ENCODE assay signal across 17 cellular contexts in genomic region chr4:173281420-173282333, GRCh38. TPM values are rescaled to one million over a fixed set of nuclear protein-coding genes. Genes with fewer than 3 reads are reported as not detected.
DNase-seq lines count a peak whose midpoint lies in the region; ATAC-seq, FAIRE-seq and TF ChIP-seq lines count a peak whose summit lies in the region.
"Had no signal": no experiment of that assay in that cellular context is flagged by ENCODE, and none has a peak within 500 bp of the region (broad histone marks: within the 10 kb centered on the region; RNA-seq: fewer than 3 reads in every experiment).

No MANE protein-coding gene starts in this region.

- H3K9me3 ChIP-seq in HepG2 (ENCODE audit: low read length) (no peaks in the 10 kb centered on the region), right lobe of liver (peaks cover 0 to 6% (median 0%) of the 10 kb centered on the region in 4 donors), psoas muscle (peaks cover 28% of the 10 kb centered on the region)

- no peaks in the 10 kb centered on the region for H3K79me2 ChIP-seq in HepG2 (ENCODE audit: insufficient read depth, low read length)

- ATAC-seq in HepG2: peak; percentile 23; the same call in 1 of the 3 replicates
- no peak for ATAC-seq in right lobe of liver
- no peak for ATAC-seq in psoas muscle
- no peak for ATAC-seq in activated CD8-positive, alpha-beta T cell treated with anti-CD3 and anti-CD28 coated beads for 36 hours
- ATAC-seq: stimulated activated naive CD8-positive, alpha-beta T cell treated with anti-CD3 and anti-CD28 coated beads, Interleukin-15, amount 100 ng/mL, for 72 hours had no signal

- TF ChIP-seq EP300 in HepG2 (IDR thresholded peaks at IDR 0.05; ENCODE audit: low read depth in 2 of 2, low read length in 2 of 2) (no peak), HepG2 (CRISPR knock-in tag; IDR thresholded peaks at IDR 0.05; ENCODE audit: borderline replicate concordance) (no peak)

- DNase-seq in HepG2 (ENCODE audit: low spot score): no peak
- no peak for DNase-seq in right lobe of liver
- peak; percentile 67 for DNase-seq in NOMO-1 treated with dmso at 0.1 percent for 144 hours (lab: John Stamatoyannopoulos, UW; ENCODE audit: unreplicated experiment)
- DNase-seq in endothelial cell (ENCODE audit: low spot score): no peak
- DNase-seq in psoas muscle: no peak
- DNase-seq in DMS114 treated with DMSO at 0.1 percent for 48 hours (lab: John Stamatoyannopoulos, UW; ENCODE audit: unreplicated experiment): no peak
- no peak for DNase-seq in occipital lobe (lab: John Stamatoyannopoulos, UW)
- no peak for DNase-seq in activated CD8-positive, alpha-beta T cell treated with anti-CD3 and anti-CD28 coated beads for 36 hours
- DNase-seq: activated CD4-positive, alpha-beta T cell treated with anti-CD3 and anti-CD28 coated beads, Interleukin-2, amount 50 U/mL, for 1 hour; activated naive CD4-positive, alpha-beta T cell treated with Interleukin-2 at 50 U/mL for 16 hours; DMS79 treated with DMSO at 0.1 percent for 48 hours; foreskin melanocyte; NCI-H2171 treated with DMSO at 0.1 percent for 48 hours; stimulated activated naive CD8-positive, alpha-beta T cell treated with anti-CD3 and anti-CD28 coated beads, Interleukin-15, amount 100 ng/mL, for 72 hours had no signal

- FAIRE-seq in HepG2 (lab: Jason Lieb, UNC): no peak
- FAIRE-seq: A549, colon had no signal

- H3K4me3 ChIP-seq in HepG2 (replicated peaks in 1 of 3; ENCODE audit: insufficient read depth in 1 of 3, low read depth in 2 of 3, low read length in 3 of 3) (no peak overlapping the region), right lobe of liver (no peak overlapping the region), psoas muscle (no peak overlapping the region)
- H3K4me3 ChIP-seq: A549, SK-N-MC had no signal

- in situ Hi-C loops in HepG2 (cut with HindIII; ENCODE audit: extremely low pct_ligation_motif_present, low pct_unique_long_range_greater_than_20kb): loop anchor here (10.0 kb wide), 1 partner anchor 133 kb away; no protein-coding TSS in a partner anchor

- H3K9me3 Mint-ChIP-seq in endothelial cell (ENCODE audit: unreplicated experiment): no peaks in the 10 kb centered on the region
- peaks cover 2% of the 10 kb centered on the region for H3K9me3 Mint-ChIP-seq in activated CD8-positive, alpha-beta T cell treated with anti-CD3 and anti-CD28 coated beads for 36 hours

- TF ChIP-seq POLR2A in HepG2 (IDR thresholded peaks at IDR 0.05; ENCODE audit: insufficient read depth in 1 of 2, low read depth in 2 of 2, low read length in 2 of 2) (no peak), right lobe of liver (IDR thresholded peaks at IDR 0.05) (no peak)

- no peak for TF ChIP-seq RAD21 in HepG2 (CRISPR knock-in tag; IDR thresholded peaks at IDR 0.05)

- peak overlapping the region; percentile 53 for H3K27ac Mint-ChIP-seq in endothelial cell (ENCODE audit: unreplicated experiment)
- no peak overlapping the region for H3K27ac Mint-ChIP-seq in activated CD8-positive, alpha-beta T cell treated with anti-CD3 and anti-CD28 coated beads for 36 hours

- H2AFZ ChIP-seq in HepG2 (ENCODE audit: low read length): no peak overlapping the region

- H3K4me1 Mint-ChIP-seq in endothelial cell (ENCODE audit: unreplicated experiment): peaks cover 8% of the 10 kb centered on the region
- H3K4me1 Mint-ChIP-seq in activated CD8-positive, alpha-beta T cell treated with anti-CD3 and anti-CD28 coated beads for 36 hours (ENCODE audit: low read depth): peaks cover 4% of the 10 kb centered on the region

- H3K27ac ChIP-seq in HepG2 (ENCODE audit: extremely low read length, insufficient read depth, low read length): no peak overlapping the region
- no peak overlapping the region for H3K27ac ChIP-seq in right lobe of liver
- no peak overlapping the region for H3K27ac ChIP-seq in psoas muscle
- H3K27ac ChIP-seq: A549, SK-N-MC had no signal

- POLR2A ChIA-PET in HepG2 (lab: Yijun Ruan, JAX): no interaction called here
- POLR2A ChIA-PET in activated CD8-positive, alpha-beta T cell treated with anti-CD3 and anti-CD28 coated beads for 36 hours (lab: Charles Lee): interaction anchor here (0.6 kb wide), 1 partner anchor 56 kb away, joined by 3 read pairs; no protein-coding TSS in a partner anchor

- CTCF ChIA-PET in HepG2 (lab: Yijun Ruan, JAX; ENCODE audit: low intra/inter-chr PET ratio, low total read pairs): no interaction called here
- CTCF ChIA-PET in activated CD8-positive, alpha-beta T cell treated with anti-CD3 and anti-CD28 coated beads for 36 hours (lab: Charles Lee): interaction anchor here (0.9 to 4.2 kb wide), 5 partner anchors 14 to 269 kb away, joined by 3 to 25 read pairs (median 10); no protein-coding TSS in a partner anchor

- WGBS in HepG2 (ENCODE audit: low lambda C conversion rate): 21% methylated on average over 13 of the region's 13 CpGs
- 55% methylated on average over 11 of the region's 13 CpGs for WGBS in right lobe of liver (ENCODE audit: insufficient coverage, low coverage, low lambda C conversion rate, missing lambda C conversion rate)
- 86 to 90% (median 89%) methylated on average over 13 of the region's 13 CpGs for whole genome bisulfite sequencing in psoas muscle, 3 donors

- H3K36me3 ChIP-seq in HepG2 (replicated peaks in 1 of 2; ENCODE audit: control insufficient read depth in 1 of 2, insufficient read depth in 2 of 2, low read length in 2 of 2) (no peaks in the 10 kb centered on the region), right lobe of liver (no peaks in the 10 kb centered on the region), psoas muscle (ENCODE audit: insufficient read depth in 1 of 2, low read depth in 1 of 2) (no peaks in the 10 kb centered on the region)

- H3K36me3 Mint-ChIP-seq in endothelial cell (ENCODE audit: low read depth, unreplicated experiment): peaks cover 38% of the 10 kb centered on the region
- peaks cover 18% of the 10 kb centered on the region for H3K36me3 Mint-ChIP-seq in activated CD8-positive, alpha-beta T cell treated with anti-CD3 and anti-CD28 coated beads for 36 hours (ENCODE audit: low read depth)

- intact Hi-C loops in HepG2 (cut with micrococcal nuclease; ENCODE audit: unreplicated experiment) (no loop called here), right lobe of liver (cut with DNase I) (no loop called here), psoas muscle (cut with DNase I) (no loop called here)
- intact Hi-C loops in activated CD8-positive, alpha-beta T cell treated with anti-CD3 and anti-CD28 coated beads for 36 hours (cut with micrococcal nuclease): no loop called here

- H3K9ac ChIP-seq in HepG2 (ENCODE audit: insufficient read depth, low read depth, low read length): no peak overlapping the region

- H3K4me1 ChIP-seq in HepG2 (ENCODE audit: insufficient read depth, low read length) (no peaks in the 10 kb centered on the region), right lobe of liver (no peaks in the 10 kb centered on the region), psoas muscle (no peaks in the 10 kb centered on the region)
- H3K4me1 ChIP-seq: A549 had no signal

- H4K20me1 ChIP-seq in HepG2 (ENCODE audit: insufficient read depth, low read length): no peaks in the 10 kb centered on the region

- no peak overlapping the region for H3K4me2 ChIP-seq in HepG2 (ENCODE audit: low read depth, low read length)
- H3K4me2 ChIP-seq: A549 had no signal

- H3K27me3 Mint-ChIP-seq in endothelial cell (ENCODE audit: unreplicated experiment): no peaks in the 10 kb centered on the region
- H3K27me3 Mint-ChIP-seq in activated CD8-positive, alpha-beta T cell treated with anti-CD3 and anti-CD28 coated beads for 36 hours: no peaks in the 10 kb centered on the region
- H3K27me3 Mint-ChIP-seq: stimulated activated naive CD8-positive, alpha-beta T cell treated with anti-CD3 and anti-CD28 coated beads, Interleukin-15, amount 100 ng/mL, for 72 hours had no signal

- H3K27me3 ChIP-seq in HepG2 (ENCODE audit: control insufficient read depth in 1 of 2, insufficient read depth in 2 of 2, low read length in 2 of 2): peaks cover 0 to 6% of the 10 kb centered on the region in 2 experiments; a peak in 1 of 5 replicates
- H3K27me3 ChIP-seq in right lobe of liver: no peaks in the 10 kb centered on the region
- H3K27me3 ChIP-seq in psoas muscle (ENCODE audit: insufficient read depth in 3 of 3, low read length in 2 of 3): no peaks in the 10 kb centered on the region

- TF ChIP-seq CTCF in HepG2 (CRISPR knock-in tag; IDR thresholded peaks at IDR 0.05) (no peak), right lobe of liver (IDR thresholded peaks at IDR 0.05) (no peak), endothelial cell (IDR thresholded peaks at IDR 0.05; ENCODE audit: unreplicated experiment) (no peak), psoas muscle (IDR thresholded peaks at IDR 0.05) (no peak)
- TF ChIP-seq CTCF in activated CD8-positive, alpha-beta T cell treated with anti-CD3 and anti-CD28 coated beads for 36 hours (IDR thresholded peaks at IDR 0.05): no peak

- no TSS peak for BruUV-seq in HepG2 (replicated peaks; lab: Mats Ljungman, UMichigan)

- H3K4me3 Mint-ChIP-seq in endothelial cell (ENCODE audit: unreplicated experiment): no peak overlapping the region
- no peak overlapping the region for H3K4me3 Mint-ChIP-seq in activated CD8-positive, alpha-beta T cell treated with anti-CD3 and anti-CD28 coated beads for 36 hours
- H3K4me3 Mint-ChIP-seq: stimulated activated naive CD8-positive, alpha-beta T cell treated with anti-CD3 and anti-CD28 coated beads, Interleukin-15, amount 100 ng/mL, for 72 hours had no signal

RNA-seq across cellular contexts. Expression of gene HMGB2, which starts 52.5 kb away (rescaled TPM):
- total RNA-seq in HepG2 (2016; rRNA removed; fragmentation: Illumina TruSeq; extraction: Trizol): 332 and 478 TPM in 2 replicates
- 55.4 and 58.1 TPM in 2 replicates for total RNA-seq in HepG2 (2016; cell fraction: cytosol; rRNA removed; fragmentation: Illumina TruSeq; extraction: Trizol; ENCODE audit: low read depth)
- total RNA-seq in HepG2 (2016; cell fraction: insoluble cytoplasmic fraction; rRNA removed; fragmentation: Illumina TruSeq; extraction: Trizol): 327 and 486 TPM in 2 replicates
- 88.2 and 95.3 TPM in 2 replicates for total RNA-seq in HepG2 (2016; cell fraction: membrane; rRNA removed; fragmentation: Illumina TruSeq; extraction: Trizol)
- total RNA-seq in HepG2 (2016; cell fraction: nucleus; rRNA removed; fragmentation: Illumina TruSeq; extraction: Trizol): 133 and 139 TPM in 2 replicates
- 49.9 and 90.5 TPM in 2 replicates for polyA plus RNA-seq in HepG2 (2011; rRNA removed)
- polyA plus RNA-seq in HepG2 (2011; cell fraction: cytosol; rRNA removed): 47.8 and 56.0 TPM in 2 replicates
- 32.4 and 36.5 TPM in 2 replicates for polyA plus RNA-seq in HepG2 (2011; cell fraction: nucleus; rRNA removed)
- polyA plus RNA-seq in HepG2 (2012): 115 and 248 TPM in 2 replicates
- 44.2 and 44.6 TPM in 2 replicates for polyA plus RNA-seq in HepG2 (2016; cell fraction: cytosol; fragmentation: Illumina TruSeq; extraction: Trizol; ENCODE audit: low read depth)
- 657 and 732 TPM in 2 replicates for polyA plus RNA-seq in HepG2 (2016; cell fraction: insoluble cytoplasmic fraction; fragmentation: Illumina TruSeq; extraction: Trizol; ENCODE audit: low read depth)
- polyA plus RNA-seq in HepG2 (2016; cell fraction: membrane; fragmentation: Illumina TruSeq; extraction: Trizol; ENCODE audit: low read depth): 82.0 and 83.9 TPM in 2 replicates
- polyA plus RNA-seq in HepG2 (2016; cell fraction: nucleus; fragmentation: Illumina TruSeq; extraction: Trizol; ENCODE audit: insufficient read depth, low read depth): 316 and 322 TPM in 2 replicates
- polyA minus RNA-seq in HepG2 (2011; rRNA and poly(A)+ RNA removed; ENCODE audit: low replicate concordance): 14.1 and 27.2 TPM in 2 replicates
- polyA minus RNA-seq in HepG2 (2011; cell fraction: cytosol; rRNA and poly(A)+ RNA removed): 29.2 and 45.7 TPM in 2 replicates
- 46.0 and 60.1 TPM in 2 replicates for polyA minus RNA-seq in HepG2 (2011; cell fraction: nucleus; rRNA and poly(A)+ RNA removed)
- 10 to 100 TPM in 3 of 6 experiments, 1 to 10 TPM in 3; 6.1 to 13.5 (median 9.2) TPM for total RNA-seq in right lobe of liver
- 160 TPM for total RNA-seq in endothelial cell (ENCODE audit: unreplicated experiment)
- total RNA-seq in psoas muscle: 10 to 100 TPM; 14.9 to 27.2 (median 19.6) TPM
- 10 to 100 TPM; 12.3 to 30.2 (median 27.4) TPM for polyA plus RNA-seq in psoas muscle
- 20.4 TPM for total RNA-seq in occipital lobe
- total RNA-seq in activated CD8-positive, alpha-beta T cell treated with anti-CD3 and anti-CD28 coated beads for 36 hours: 100 to 1,000 TPM; 527 to 534 TPM
